Comparison of ENCODE assay signal across 25 cellular contexts in genomic region chr3:38611866-38612265, GRCh38. TPM values are rescaled to one million over a fixed set of nuclear protein-coding genes. Genes with fewer than 3 reads are reported as not detected.
"Had no signal": no experiment of that assay in that cellular context is flagged by ENCODE, and none has a peak within 500 bp of the region (broad histone marks: within the 10 kb centered on the region; RNA-seq: fewer than 3 reads in every experiment).

No MANE protein-coding gene starts in this region.

- DNase-seq: central memory CD4-positive, alpha-beta T cell; colonic mucosa; effector CD8-positive, alpha-beta T cell; endodermal cell; foreskin fibroblast; gastrocnemius medialis; kidney; left lung; midbrain; nephron progenitor cell; nucleus accumbens; stimulated activated CD4-positive, alpha-beta T cell treated with anti-CD3 and anti-CD28 coated beads, Interleukin-4, amount 100 ng/mL, for 4 hours; stimulated activated naive CD8-positive, alpha-beta T cell treated with anti-CD3 and anti-CD28 coated beads, Interleukin-15, Interleukin-2, amounts not matched to agents 100 U/mL and 50 U/mL, for 24 hours; transverse colon had no signal

- ATAC-seq: esophagus mucosa; gastrocnemius medialis; left lung; naive thymus-derived CD8-positive, alpha-beta T cell; stimulated activated memory B cell treated with anti-CD40 and anti-IgM and Interleukin-4, amounts not matched to agents 10 μg/mL and 1 μg/mL and 100 μg/mL, for 72 hours; stimulated activated naive CD8-positive, alpha-beta T cell treated with anti-CD3 and anti-CD28 coated beads, Interleukin-15, Interleukin-2, amounts not matched to agents 100 U/mL and 50 U/mL, for 24 hours had no signal

- H3K4me1 ChIP-seq: colonic mucosa, gastrocnemius medialis, left lung, spleen, transverse colon, vagina had no signal

- H3K36me3 ChIP-seq: colonic mucosa, gastrocnemius medialis, left lung, ovary, spleen, thoracic aorta, transverse colon, vagina had no signal

- H2AFZ ChIP-seq: hepatocyte had no signal

- H3K4me3 ChIP-seq: colonic mucosa, gastrocnemius medialis, hepatocyte, left lung, lung, ovary, skin epidermis, spleen, thoracic aorta, transverse colon, vagina had no signal

- H3K9me3 ChIP-seq: colonic mucosa, gastrocnemius medialis, left lung, ovary, spleen, thoracic aorta, transverse colon, vagina had no signal

- H3K27me3 ChIP-seq: colonic mucosa, gastrocnemius medialis, hepatocyte, left lung, ovary, spleen, transverse colon, vagina had no signal

- H3K27ac ChIP-seq: colonic mucosa, epithelial cell of prostate, gastrocnemius medialis, hepatocyte, left lung, ovary, skin epidermis, spleen, thoracic aorta, transverse colon, vagina had no signal

- H3K4me2 ChIP-seq: hepatocyte had no signal

RNA-seq across cellular contexts. Expression of gene SCN5A, which starts 37.6 kb away (rescaled TPM):
- total RNA-seq: esophagus mucosa had no signal
- polyA plus RNA-seq: naive thymus-derived CD8-positive, alpha-beta T cell had no signal
